Comparison of ENCODE assay signal across 1 cellular context in the genomic region with DNA sequence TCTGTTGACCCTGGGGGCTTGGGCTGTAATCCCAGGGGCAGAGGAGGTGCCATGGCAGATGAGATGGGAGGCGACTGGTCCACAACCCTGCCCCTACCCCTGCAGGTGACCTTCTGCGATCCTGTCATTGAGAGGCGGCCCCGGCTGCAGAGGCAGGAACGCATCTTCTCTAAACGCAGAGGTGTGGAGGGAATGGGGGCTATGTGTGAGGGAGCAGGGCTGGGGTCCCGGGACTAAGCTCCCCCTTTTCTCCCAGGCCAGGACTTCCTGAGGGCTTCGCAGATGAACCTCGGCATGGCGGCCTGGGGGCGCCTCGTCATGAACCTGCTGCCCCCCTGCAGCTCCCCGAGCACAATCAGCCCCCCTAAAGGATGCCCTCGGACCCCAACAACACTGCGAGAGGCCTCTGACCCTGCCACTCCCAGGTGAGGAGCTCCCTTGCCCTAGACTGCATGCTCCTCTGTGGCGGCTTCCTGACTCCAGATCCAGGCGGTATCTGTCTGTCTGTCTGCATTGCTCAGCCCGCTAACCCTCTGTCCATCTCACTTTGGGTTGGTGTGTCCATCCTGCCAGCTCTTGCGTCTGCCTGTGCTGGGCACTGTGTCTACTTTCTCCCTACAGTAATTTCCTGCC.
TF ChIP-seq lines count a peak whose summit lies in the region.

No MANE protein-coding gene starts in this region.

TF ChIP-seq in HepG2, 621 proteins besides CTCF, POLR2A, EP300 and RAD21:
- TF ChIP-seq ZNF607 (CRISPR knock-in tag; IDR thresholded peaks at IDR 0.05; ENCODE audit: borderline replicate concordance) (no peak), TBX2 (CRISPR knock-in tag; IDR thresholded peaks at IDR 0.05; ENCODE audit: borderline replicate concordance) (no peak)
- TF ChIP-seq, protein P1, sequence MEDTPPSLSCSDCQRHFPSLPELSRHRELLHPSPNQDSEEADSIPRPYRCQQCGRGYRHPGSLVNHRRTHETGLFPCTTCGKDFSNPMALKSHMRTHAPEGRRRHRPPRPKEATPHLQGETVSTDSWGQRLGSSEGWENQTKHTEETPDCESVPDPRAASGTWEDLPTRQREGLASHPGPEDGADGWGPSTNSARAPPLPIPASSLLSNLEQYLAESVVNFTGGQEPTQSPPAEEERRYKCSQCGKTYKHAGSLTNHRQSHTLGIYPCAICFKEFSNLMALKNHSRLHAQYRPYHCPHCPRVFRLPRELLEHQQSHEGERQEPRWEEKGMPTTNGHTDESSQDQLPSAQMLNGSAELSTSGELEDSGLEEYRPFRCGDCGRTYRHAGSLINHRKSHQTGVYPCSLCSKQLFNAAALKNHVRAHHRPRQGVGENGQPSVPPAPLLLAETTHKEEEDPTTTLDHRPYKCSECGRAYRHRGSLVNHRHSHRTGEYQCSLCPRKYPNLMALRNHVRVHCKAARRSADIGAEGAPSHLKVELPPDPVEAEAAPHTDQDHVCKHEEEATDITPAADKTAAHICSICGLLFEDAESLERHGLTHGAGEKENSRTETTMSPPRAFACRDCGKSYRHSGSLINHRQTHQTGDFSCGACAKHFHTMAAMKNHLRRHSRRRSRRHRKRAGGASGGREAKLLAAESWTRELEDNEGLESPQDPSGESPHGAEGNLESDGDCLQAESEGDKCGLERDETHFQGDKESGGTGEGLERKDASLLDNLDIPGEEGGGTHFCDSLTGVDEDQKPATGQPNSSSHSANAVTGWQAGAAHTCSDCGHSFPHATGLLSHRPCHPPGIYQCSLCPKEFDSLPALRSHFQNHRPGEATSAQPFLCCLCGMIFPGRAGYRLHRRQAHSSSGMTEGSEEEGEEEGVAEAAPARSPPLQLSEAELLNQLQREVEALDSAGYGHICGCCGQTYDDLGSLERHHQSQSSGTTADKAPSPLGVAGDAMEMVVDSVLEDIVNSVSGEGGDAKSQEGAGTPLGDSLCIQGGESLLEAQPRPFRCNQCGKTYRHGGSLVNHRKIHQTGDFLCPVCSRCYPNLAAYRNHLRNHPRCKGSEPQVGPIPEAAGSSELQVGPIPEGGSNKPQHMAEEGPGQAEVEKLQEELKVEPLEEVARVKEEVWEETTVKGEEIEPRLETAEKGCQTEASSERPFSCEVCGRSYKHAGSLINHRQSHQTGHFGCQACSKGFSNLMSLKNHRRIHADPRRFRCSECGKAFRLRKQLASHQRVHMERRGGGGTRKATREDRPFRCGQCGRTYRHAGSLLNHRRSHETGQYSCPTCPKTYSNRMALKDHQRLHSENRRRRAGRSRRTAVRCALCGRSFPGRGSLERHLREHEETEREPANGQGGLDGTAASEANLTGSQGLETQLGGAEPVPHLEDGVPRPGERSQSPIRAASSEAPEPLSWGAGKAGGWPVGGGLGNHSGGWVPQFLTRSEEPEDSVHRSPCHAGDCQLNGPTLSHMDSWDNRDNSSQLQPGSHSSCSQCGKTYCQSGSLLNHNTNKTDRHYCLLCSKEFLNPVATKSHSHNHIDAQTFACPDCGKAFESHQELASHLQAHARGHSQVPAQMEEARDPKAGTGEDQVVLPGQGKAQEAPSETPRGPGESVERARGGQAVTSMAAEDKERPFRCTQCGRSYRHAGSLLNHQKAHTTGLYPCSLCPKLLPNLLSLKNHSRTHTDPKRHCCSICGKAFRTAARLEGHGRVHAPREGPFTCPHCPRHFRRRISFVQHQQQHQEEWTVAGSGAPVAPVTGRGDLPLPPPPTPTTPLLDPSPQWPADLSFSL (CRISPR knock-in tag; IDR thresholded peaks at IDR 0.05), result no peak
